Comparison of ENCODE assay signal across 8 cellular contexts in the genomic region with DNA sequence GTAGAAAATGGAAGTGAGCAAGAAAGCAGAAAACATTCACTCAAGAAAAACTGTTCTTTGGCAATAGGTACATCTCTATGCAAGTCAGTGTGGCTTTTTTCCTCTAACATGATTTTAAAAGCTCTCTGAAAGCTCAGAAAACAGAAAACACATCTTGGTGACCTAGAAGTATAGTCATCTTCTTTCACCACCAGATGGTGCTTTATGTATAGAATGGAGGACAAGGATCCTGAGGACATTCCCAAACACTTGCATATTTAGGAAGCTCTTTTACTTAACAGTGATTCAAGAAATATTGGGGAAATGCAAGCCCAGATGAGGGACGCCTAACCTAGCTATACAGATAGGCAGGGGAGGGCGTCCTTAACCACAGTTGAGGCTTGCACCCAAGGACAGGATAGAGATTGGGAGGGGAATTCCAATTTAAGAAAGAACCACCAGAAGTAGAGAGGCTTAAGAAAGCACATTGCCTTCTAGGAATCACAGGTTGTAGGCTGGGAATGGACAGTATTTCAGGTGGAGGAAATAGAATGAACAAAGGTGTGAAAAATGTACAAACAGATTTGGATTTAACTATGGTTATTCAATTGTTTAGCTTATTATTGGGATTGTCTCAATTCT. TPM values are rescaled to one million over a fixed set of nuclear protein-coding genes. Genes with fewer than 3 reads are reported as not detected.
DNase-seq lines count a peak whose midpoint lies in the region; ATAC-seq, FAIRE-seq and TF ChIP-seq lines count a peak whose summit lies in the region.

No MANE protein-coding gene starts in this region.

- DNase-seq in H4 (ENCODE audit: low spot score): peak; percentile 51
- DNase-seq in glomerular visceral epithelial cell (ENCODE audit: extremely low spot score): peak; percentile 20
- no peak for DNase-seq in GM12891 (ENCODE audit: insufficient read length, low spot score)
- no peak for DNase-seq in erythroblast (lab: John Stamatoyannopoulos, UW)

- TF ChIP-seq POLR2A in GM12891 (IDR thresholded peaks at IDR 0.05; ENCODE audit: low read depth, low read length): no peak
- no peak for TF ChIP-seq POLR2A in erythroblast (IDR thresholded peaks at IDR 0.05; ENCODE audit: low read length)

- peak; percentile 94 for FAIRE-seq in A204.1 (lab: Jason Lieb, UNC)
- FAIRE-seq in GM12891 (lab: Jason Lieb, UNC): no peak

- peak; percentile 96 for ATAC-seq in SK-N-SH treated with all-trans-retinoic acid at 6 μM for 48 hours
- ATAC-seq in HG03196 (IDR thresholded peaks at IDR 0.05; ENCODE audit: unreplicated experiment): no peak
- no peak for ATAC-seq in HG02763 (IDR thresholded peaks at IDR 0.05; ENCODE audit: unreplicated experiment)

TF ChIP-seq in SK-N-SH treated with all-trans-retinoic acid at 6 μM for 48 hours, 23 proteins besides CTCF, POLR2A, EP300 and RAD21:
- TF ChIP-seq ESRRG (CRISPR knock-in tag; IDR thresholded peaks at IDR 0.05) (no peak), ISL1 (CRISPR knock-in tag; IDR thresholded peaks at IDR 0.05) (no peak), ZNF8 (CRISPR knock-in tag; IDR thresholded peaks at IDR 0.05) (no peak)
- TF ChIP-seq, protein P1, sequence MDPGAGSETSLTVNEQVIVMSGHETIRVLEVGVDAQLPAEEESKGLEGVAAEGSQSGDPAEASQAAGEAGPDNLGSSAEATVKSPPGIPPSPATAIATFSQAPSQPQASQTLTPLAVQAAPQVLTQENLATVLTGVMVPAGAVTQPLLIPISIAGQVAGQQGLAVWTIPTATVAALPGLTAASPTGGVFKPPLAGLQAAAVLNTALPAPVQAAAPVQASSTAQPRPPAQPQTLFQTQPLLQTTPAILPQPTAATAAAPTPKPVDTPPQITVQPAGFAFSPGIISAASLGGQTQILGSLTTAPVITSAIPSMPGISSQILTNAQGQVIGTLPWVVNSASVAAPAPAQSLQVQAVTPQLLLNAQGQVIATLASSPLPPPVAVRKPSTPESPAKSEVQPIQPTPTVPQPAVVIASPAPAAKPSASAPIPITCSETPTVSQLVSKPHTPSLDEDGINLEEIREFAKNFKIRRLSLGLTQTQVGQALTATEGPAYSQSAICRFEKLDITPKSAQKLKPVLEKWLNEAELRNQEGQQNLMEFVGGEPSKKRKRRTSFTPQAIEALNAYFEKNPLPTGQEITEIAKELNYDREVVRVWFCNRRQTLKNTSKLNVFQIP (CRISPR knock-in tag; IDR thresholded peaks at IDR 0.05; ENCODE audit: borderline replicate concordance, low read depth): no peak

TF ChIP-seq in GM12891, 5 proteins besides CTCF, POLR2A, EP300 and RAD21:
- TF ChIP-seq TAF1 (IDR thresholded peaks at IDR 0.05; ENCODE audit: low read depth, low read length) (no peak), PAX5 (IDR thresholded peaks at IDR 0.05; ENCODE audit: insufficient read depth, low read length, severe bottlenecking) (no peak), POU2F2 (IDR thresholded peaks at IDR 0.05; ENCODE audit: low read depth, low read length) (no peak), POLR2AphosphoS5 (IDR thresholded peaks at IDR 0.05; ENCODE audit: low read depth, low read length) (no peak), SPI1 (IDR thresholded peaks at IDR 0.05; ENCODE audit: low read depth, low read length) (no peak)

RNA-seq across cellular contexts. Expression of a gene that starts 13.8 kb away (rescaled TPM):
- 0.08 TPM in 1 of 2 replicates, not detected in the other for total RNA-seq in H4 (2014; rRNA removed; shearing (Covaris generic))
- polyA plus RNA-seq in GM12891 (2012; ENCODE audit: low read depth, missing spikeins): 0.26 TPM

RNA-seq across cellular contexts. Expression of a gene that starts 58.8 kb away (rescaled TPM):
- 105 and 111 TPM in 2 replicates for total RNA-seq in H4 (2014; rRNA removed; shearing (Covaris generic))
- polyA plus RNA-seq in GM12891 (2012; ENCODE audit: low read depth, missing spikeins): 62.1 TPM

Comparison
In these comparisons a context has a peak if more than half of its experiments do, and no peak if none do; other contexts are left out.
1. DNase-seq: peak in H4 (single experiment) and glomerular visceral epithelial cell (single experiment); none in GM12891 (single experiment) and erythroblast (0 of 2).